In genomic region chr7:38127216-38128207, GRCh38 we compare ENCODE assay signal across 1 cellular context.
TF ChIP-seq lines count a peak whose summit lies in the region.

No MANE protein-coding gene starts in this region.

TF ChIP-seq in H1, 55 proteins besides CTCF, POLR2A, EP300 and RAD21 (continued from another document):
- TF ChIP-seq BCL11A (IDR thresholded peaks at IDR 0.05; ENCODE audit: low read depth in 2 of 2, low read length in 2 of 2), result no peak
- no peak for TF ChIP-seq SP1 (IDR thresholded peaks at IDR 0.05; ENCODE audit: low read depth, low read length)
- TF ChIP-seq EZH2 (IDR thresholded peaks at IDR 0.05; ENCODE audit: low read depth, low read length, severe bottlenecking), result no peak
- TF ChIP-seq SAP30 (IDR thresholded peaks at IDR 0.05; ENCODE audit: insufficient read depth, insufficient replicate concordance, low read length), result no peak
- no peak for TF ChIP-seq TEAD4 (IDR thresholded peaks at IDR 0.05; ENCODE audit: low read depth, low read length)
- TF ChIP-seq BRCA1 (IDR thresholded peaks at IDR 0.05; ENCODE audit: low read depth, low read length), result no peak
- no peak for TF ChIP-seq SUZ12 (IDR thresholded peaks at IDR 0.05; ENCODE audit: low read length)
- no peak for TF ChIP-seq EGR1 (IDR thresholded peaks at IDR 0.05; ENCODE audit: borderline replicate concordance, low read depth, low read length)
- no peak for TF ChIP-seq KDM5A (IDR thresholded peaks at IDR 0.05; ENCODE audit: low read length)
- no peak for TF ChIP-seq CBX5 (IDR thresholded peaks at IDR 0.05; ENCODE audit: low read depth, low read length)
- TF ChIP-seq FOSL1 (IDR thresholded peaks at IDR 0.05; ENCODE audit: insufficient read depth, low read depth, low read length), result no peak
- TF ChIP-seq YY1 (IDR thresholded peaks at IDR 0.05; ENCODE audit: low read depth, low read length), result no peak
